Comparison of ENCODE assay signal across 8 cellular contexts in the genomic region with DNA sequence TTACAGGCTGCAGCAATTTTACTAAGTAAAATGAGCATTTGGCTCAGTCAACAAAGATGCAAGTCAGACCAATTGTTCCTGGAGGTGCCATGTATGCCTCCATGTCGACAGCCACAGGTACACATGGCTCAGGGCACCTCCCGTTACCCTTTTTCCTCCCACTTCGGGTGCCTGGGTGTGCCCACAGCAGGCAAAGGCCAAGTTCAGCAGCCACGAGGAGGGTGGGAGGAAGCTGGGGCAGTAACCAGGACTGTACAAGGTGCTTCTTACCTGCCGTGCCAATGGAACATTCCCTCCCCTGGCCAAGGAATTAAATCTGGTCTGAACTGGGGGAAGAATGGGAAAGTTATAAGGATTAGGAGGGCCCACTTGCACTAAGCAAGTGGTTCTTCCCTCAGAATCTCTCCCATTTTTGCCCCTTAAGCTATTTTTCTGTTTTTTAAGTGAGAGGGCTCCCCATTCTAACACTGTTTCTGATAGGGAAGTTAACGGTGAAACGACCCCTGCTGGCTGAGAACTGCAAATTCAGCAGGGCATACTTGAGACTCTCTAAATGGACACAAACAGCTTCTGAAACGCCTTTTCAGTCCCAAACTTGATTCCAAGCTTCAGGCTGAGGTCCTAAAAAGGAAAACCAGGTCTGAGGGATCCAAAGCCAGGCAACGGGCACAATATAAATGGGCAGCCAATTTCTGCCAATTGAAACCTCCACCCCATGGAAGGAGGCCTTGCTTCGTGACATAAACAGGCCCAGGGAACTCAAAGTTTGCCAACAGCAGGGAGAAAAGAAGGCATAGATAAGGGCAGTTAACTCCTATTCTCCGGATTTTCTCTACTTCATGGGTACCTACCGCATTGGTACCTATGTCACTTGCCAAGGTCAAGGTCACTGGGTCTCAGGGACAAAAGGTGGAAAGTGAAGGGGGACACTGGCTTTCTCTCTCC. TPM values are rescaled to one million over a fixed set of nuclear protein-coding genes. Genes with fewer than 3 reads are reported as not detected.
DNase-seq lines count a peak whose midpoint lies in the region; ATAC-seq, FAIRE-seq and TF ChIP-seq lines count a peak whose summit lies in the region.

No MANE protein-coding gene starts in this region.

- no peak for ATAC-seq in GM19023 (IDR thresholded peaks at IDR 0.05; ENCODE audit: unreplicated experiment)

- in situ Hi-C loops in brain microvascular endothelial cell (cut with HindIII; ENCODE audit: low pct_ligation_motif_present, low sequenced_read_pairs) = loop anchor here (10.0 kb wide), 1 partner anchor 73 kb away; no protein-coding TSS in a partner anchor

- DNase-seq in MG63 (peak; percentile 8), brain microvascular endothelial cell (peak; percentile 36), kidney epithelial cell (ENCODE audit: low read depth) (no peak), lower leg skin (ENCODE audit: low spot score in 2 of 2) (no peak)
- DNase-seq in stimulated activated CD4-positive, alpha-beta T cell treated with anti-CD3 and anti-CD28 coated beads, TNF-alpha, amount 100 ng/mL, for 4 hours (ENCODE audit: low read depth in 3 of 3) = peak in 2 of 3 experiments; percentile 43 to 49

- H3K36me3 ChIP-seq in MG63 = no peaks in the 10 kb centered on the region
- H3K36me3 ChIP-seq in brain microvascular endothelial cell (replicated peaks) = no peaks in the 10 kb centered on the region
- H3K36me3 ChIP-seq in kidney epithelial cell (ENCODE audit: control insufficient read depth, insufficient read depth, low read length) = no peaks in the 10 kb centered on the region

- peak; percentile 3 for FAIRE-seq in TTC549 (lab: Jason Lieb, UNC)

- no peak overlapping the region for H3K4me3 ChIP-seq in MG63
- no peak overlapping the region for H3K4me3 ChIP-seq in brain microvascular endothelial cell (ENCODE audit: low read depth, low read length)
- no peak overlapping the region for H3K4me3 ChIP-seq in kidney epithelial cell (ENCODE audit: low read depth, low read length)
- H3K4me3 ChIP-seq in lower leg skin (ENCODE audit: low read depth, poor library complexity, severe bottlenecking) = no peak overlapping the region

- intact Hi-C loops in lower leg skin (cut with DNase I; ENCODE audit: low total_unique reads) = no loop called here

- WGBS in lower leg skin, 2 donors = 55 to 60% methylated on average over 12 of the region's 12 CpGs

- TF ChIP-seq POLR2A in lower leg skin (IDR thresholded peaks at IDR 0.05) = no peak

- no peaks in the 10 kb centered on the region for H3K9me3 ChIP-seq in MG63

- H3K27ac ChIP-seq in brain microvascular endothelial cell = no peak overlapping the region

- peak; percentile 88 for TF ChIP-seq CTCF in GM12872 (IDR thresholded peaks at IDR 0.05; ENCODE audit: insufficient read depth, low read depth, low read length)
- peak; percentile 86 for TF ChIP-seq CTCF in brain microvascular endothelial cell (IDR thresholded peaks at IDR 0.05; ENCODE audit: low read depth, low read length, missing control alignments)
- TF ChIP-seq CTCF in kidney epithelial cell (IDR thresholded peaks at IDR 0.05; ENCODE audit: insufficient read depth, low read length, poor library complexity, severe bottlenecking) = peak; percentile 85
- peak in 1 of 3 donors; percentile 67 for TF ChIP-seq CTCF in lower leg skin (IDR thresholded peaks at IDR 0.05)

- H3K27me3 ChIP-seq in MG63 (no peaks in the 10 kb centered on the region), brain microvascular endothelial cell (replicated peaks) (no peaks in the 10 kb centered on the region), kidney epithelial cell (ENCODE audit: control insufficient read depth, insufficient read depth, low read length) (no peaks in the 10 kb centered on the region)

RNA-seq across cellular contexts. Expression of a gene that starts 24.8 kb away (rescaled TPM):
- not detected in 2 replicates for total RNA-seq in MG63 (2014; rRNA removed; shearing (Covaris generic); ENCODE audit: low replicate concordance)
- not detected in 2 replicates for total RNA-seq in kidney epithelial cell
- not detected for total RNA-seq in lower leg skin

RNA-seq across cellular contexts. Expression of a gene that starts 38.6 kb away (rescaled TPM):
- total RNA-seq in MG63 (2014; rRNA removed; shearing (Covaris generic); ENCODE audit: low replicate concordance) = 0.23 and 3.5 TPM in 2 replicates
- total RNA-seq in kidney epithelial cell (6.9 and 10.1 TPM in 2 replicates), lower leg skin (1 to 10 TPM; 1.6 to 7.8 (median 2.5) TPM)

RNA-seq across cellular contexts. Expression of a gene that starts 52.6 kb away (rescaled TPM):
- not detected in 2 replicates for total RNA-seq in MG63 (2014; rRNA removed; shearing (Covaris generic); ENCODE audit: low replicate concordance)
- 3.7 and 4.2 TPM in 2 replicates for total RNA-seq in kidney epithelial cell
- 1 to 10 TPM in 3 of 4 donors, under 1 TPM in 1; 0.61 to 4.0 (median 1.9) TPM for total RNA-seq in lower leg skin

Comparison
In these comparisons a context has a peak if more than half of its experiments do, and no peak if none do; other contexts are left out.
1. DNase-seq: peak in MG63 (single experiment), brain microvascular endothelial cell (single experiment) and stimulated activated CD4-positive, alpha-beta T cell treated with anti-CD3 and anti-CD28 coated beads, TNF-alpha, amount 100 ng/mL, for 4 hours (2 of 3); none in kidney epithelial cell (single experiment) and lower leg skin (0 of 2).